ENCODE assay signal across 24 cellular contexts in genomic region chr10:33286186-33286934, GRCh38. TPM values are rescaled to one million over a fixed set of nuclear protein-coding genes. Genes with fewer than 3 reads are reported as not detected.
DNase-seq lines count a peak whose midpoint lies in the region; ATAC-seq, FAIRE-seq and TF ChIP-seq lines count a peak whose summit lies in the region.
"Had no signal": no experiment of that assay in that cellular context is flagged by ENCODE, and none has a peak within 500 bp of the region (broad histone marks: within the 10 kb centered on the region; RNA-seq: fewer than 3 reads in every experiment).

No MANE protein-coding gene starts in this region.

- DNase-seq in chondrocyte (ENCODE audit: low spot score) (no peak), keratinocyte (ENCODE audit: low read depth, low spot score) (no peak), thoracic aorta (ENCODE audit: low spot score) (peak; percentile 31), epidermal melanocyte (ENCODE audit: insufficient read length, low spot score) (no peak), NCI-H2196 (lab: John Stamatoyannopoulos, UW; ENCODE audit: unreplicated experiment) (no peak)
- DNase-seq: activated CD4-positive, alpha-beta T cell treated with anti-CD3 and anti-CD28 coated beads, Interleukin-2, amount 50 U/mL, for 48 hours; activated CD8-positive, alpha-beta memory T cell treated with anti-CD3 and anti-CD28 coated beads, Interleukin-2, amount 50 U/mL, for 4 hours; central memory CD4-positive, alpha-beta T cell; dorsolateral prefrontal cortex; H9; KBM-7; mammary epithelial cell; posterior cingulate gyrus; stimulated activated naive CD8-positive, alpha-beta T cell treated with anti-CD3 and anti-CD28 coated beads, Interleukin-15, Interleukin-2, amounts not matched to agents 100 U/mL and 50 U/mL, for 24 hours; T-helper 17 cell had no signal

- H3K4me1 Mint-ChIP-seq in chondrocyte (ENCODE audit: low read depth): peaks cover 63% of the 10 kb centered on the region
- H3K4me1 Mint-ChIP-seq: T-helper 17 cell had no signal

- H3K9ac ChIP-seq in keratinocyte (ENCODE audit: control insufficient read depth, extremely low read depth, insufficient read depth, low read length): no peak overlapping the region
- H3K9ac ChIP-seq: BLaER1 had no signal

- peak overlapping the region; percentile 74 for H3K27ac Mint-ChIP-seq in chondrocyte (ENCODE audit: unreplicated experiment)
- H3K27ac Mint-ChIP-seq: activated naive CD4-positive, alpha-beta T cell treated with anti-CD3 and anti-CD28 coated beads, Interleukin-2, amount 50 U/mL, for 72 hours; activated T-helper 2 cell treated with anti-CD3 and anti-CD28 coated beads, Interferon-gamma antibody, Interleukin-2, Interleukin-4, amounts not matched to agents 10 μg/mL and 5 μg/mL and 100 μg/mL, durations not matched to agents 14 hours and 24 hours and 36 hours; H9; T-helper 17 cell had no signal

- H3K36me3 ChIP-seq in HEK293 (ENCODE audit: control insufficient read depth in 2 of 2, insufficient read depth in 1 of 2, low read length in 2 of 2): no peaks in the 10 kb centered on the region
- peaks cover 0 to 5% of the 10 kb centered on the region in 2 experiments for H3K36me3 ChIP-seq in keratinocyte (ENCODE audit: control insufficient read depth in 2 of 2, extremely low read depth in 1 of 2, insufficient read depth in 2 of 2, low read length in 2 of 2)
- no peaks in the 10 kb centered on the region for H3K36me3 ChIP-seq in thoracic aorta
- H3K36me3 ChIP-seq: BLaER1, tibial nerve had no signal

- no peak overlapping the region for H3K4me3 Mint-ChIP-seq in chondrocyte (ENCODE audit: unreplicated experiment)
- H3K4me3 Mint-ChIP-seq: H9, neural crest cell, T-helper 17 cell had no signal

- no peak overlapping the region for H3K4me2 ChIP-seq in keratinocyte (ENCODE audit: control insufficient read depth, extremely low read depth, insufficient read depth, low read depth, low read length)
- H3K4me2 ChIP-seq: BLaER1 had no signal

- H3K4me3 ChIP-seq in HEK293 (ENCODE audit: low read depth, low read length) (no peak overlapping the region), keratinocyte (ENCODE audit: control insufficient read depth in 2 of 3, extremely low read depth in 1 of 3, insufficient read depth in 2 of 3, low read depth in 1 of 3, low read length in 3 of 3) (no peak overlapping the region), thoracic aorta (no peak overlapping the region)
- H3K4me3 ChIP-seq: BLaER1, dorsolateral prefrontal cortex, tibial nerve had no signal

- ATAC-seq in thoracic aorta (ENCODE audit: insufficient number of reproducible peaks, low FRiP score, low read depth): no peak
- no peak for ATAC-seq in GM19455 (IDR thresholded peaks at IDR 0.05; ENCODE audit: unreplicated experiment)
- ATAC-seq: activated CD4-positive, CD25-positive, alpha-beta regulatory T cell treated with anti-CD3 and anti-CD28 coated beads, Interleukin-2, amount 50 U/mL, for 24 hours; activated naive CD4-positive, alpha-beta T cell treated with anti-CD3 and anti-CD28 coated beads, Interleukin-2, amount 50 U/mL, for 72 hours; SK-N-SH treated with all-trans-retinoic acid at 6 μM for 48 hours; stimulated activated naive CD8-positive, alpha-beta T cell treated with anti-CD3 and anti-CD28 coated beads, Interleukin-15, Interleukin-2, amounts not matched to agents 100 U/mL and 50 U/mL, for 24 hours; T-helper 17 cell had no signal

- peak; percentile 17 for FAIRE-seq in keratinocyte (lab: Jason Lieb, UNC)

- no peak for TF ChIP-seq CTCF in HEK293 (tag by site-specific recombination; IDR thresholded peaks at IDR 0.05)
- TF ChIP-seq CTCF in chondrocyte (IDR thresholded peaks at IDR 0.05): no peak
- no peak for TF ChIP-seq CTCF in keratinocyte (optimal IDR thresholded peaks at IDR 0.05 in 1 of 3, IDR thresholded peaks at IDR 0.05 in 1 of 3, conservative IDR thresholded peaks at IDR 0.05 in 1 of 3; ENCODE audit: extremely low read depth in 1 of 3, insufficient read depth in 2 of 3, low read length in 3 of 3)
- TF ChIP-seq CTCF in thoracic aorta (IDR thresholded peaks at IDR 0.05): no peak

- H4K20me1 ChIP-seq in keratinocyte (ENCODE audit: control insufficient read depth, extremely low read depth, insufficient read depth, low read length): no peaks in the 10 kb centered on the region
- H4K20me1 ChIP-seq: BLaER1 had no signal

- H3K9me3 ChIP-seq in HEK293 (ENCODE audit: control insufficient read depth, insufficient read depth, low read depth, low read length): no peaks in the 10 kb centered on the region
- no peaks in the 10 kb centered on the region for H3K9me3 ChIP-seq in keratinocyte (ENCODE audit: control insufficient read depth, low read depth, low read length)
- no peaks in the 10 kb centered on the region for H3K9me3 ChIP-seq in thoracic aorta
- H3K9me3 ChIP-seq: BLaER1, tibial nerve had no signal

- H3K4me1 ChIP-seq in HEK293 (ENCODE audit: control insufficient read depth, insufficient read depth, low read length) (peaks cover 26% of the 10 kb centered on the region), keratinocyte (ENCODE audit: control insufficient read depth, extremely low read depth, insufficient read depth, low read length) (peaks cover 11% of the 10 kb centered on the region), thoracic aorta (ENCODE audit: control insufficient read depth in 1 of 2, low read depth in 2 of 2) (peaks cover 28 to 71% of the 10 kb centered on the region in 2 donors)
- H3K4me1 ChIP-seq: BLaER1 had no signal

- no peaks in the 10 kb centered on the region for H3K27me3 Mint-ChIP-seq in chondrocyte (ENCODE audit: low read depth)

- CTCF ChIA-PET in HEK293 (lab: Yijun Ruan, JAX): interaction anchor here (0.9 kb wide), 1 partner anchor 824 kb away, joined by 3 read pairs; no protein-coding TSS in a partner anchor

- dilution Hi-C loops in keratinocyte (cut with MboI; ENCODE audit: extremely low pct_ligation_motif_present, low sequenced_read_pairs): no loop called here

- no peaks in the 10 kb centered on the region for H3K27me3 ChIP-seq in keratinocyte (ENCODE audit: control insufficient read depth, extremely low read depth, insufficient read depth, low read length)
- H3K27me3 ChIP-seq in thoracic aorta (replicated peaks; ENCODE audit: insufficient read depth): no peaks in the 10 kb centered on the region
- H3K27me3 ChIP-seq: BLaER1, tibial nerve had no signal

- no peaks in the 10 kb centered on the region for H3K9me3 Mint-ChIP-seq in chondrocyte (ENCODE audit: low read depth)
- H3K9me3 Mint-ChIP-seq: activated naive CD4-positive, alpha-beta T cell treated with anti-CD3 and anti-CD28 coated beads, Interleukin-2, amount 50 U/mL, for 72 hours; activated T-helper 2 cell treated with anti-CD3 and anti-CD28 coated beads, Interferon-gamma antibody, Interleukin-2, Interleukin-4, amounts not matched to agents 10 μg/mL and 5 μg/mL and 100 μg/mL, durations not matched to agents 14 hours and 24 hours and 36 hours; H9; neural crest cell had no signal

- peaks cover 60% of the 10 kb centered on the region for H3K79me2 ChIP-seq in keratinocyte (ENCODE audit: control insufficient read depth, insufficient read depth, low read length)

- no peak overlapping the region for H2AFZ ChIP-seq in keratinocyte (ENCODE audit: control insufficient read depth, low read length)

- H3K9me1 ChIP-seq in keratinocyte (ENCODE audit: control insufficient read depth, extremely low read depth, insufficient read depth, low read length): no peaks in the 10 kb centered on the region

- POLR2A ChIA-PET in HEK293 (lab: Yijun Ruan, JAX): no interaction called here

- no peaks in the 10 kb centered on the region for H3K36me3 Mint-ChIP-seq in chondrocyte (ENCODE audit: low read depth)
- H3K36me3 Mint-ChIP-seq: activated naive CD4-positive, alpha-beta T cell treated with anti-CD3 and anti-CD28 coated beads, Interleukin-2, amount 50 U/mL, for 72 hours had no signal

- H3K27ac ChIP-seq in HEK293 (ENCODE audit: extremely low read depth, low read depth, low read length) (no peak overlapping the region), keratinocyte (ENCODE audit: control insufficient read depth, insufficient read depth, low read length) (no peak overlapping the region), thoracic aorta (peak overlapping the region; percentile 52 to 76)
- H3K27ac ChIP-seq: BLaER1 had no signal

TF ChIP-seq in HEK293, 187 proteins besides CTCF, POLR2A, EP300 and RAD21 (continues in another document):
- TF ChIP-seq ZBTB17 (tag by site-specific recombination; IDR thresholded peaks at IDR 0.05): peak; percentile 33; the same call in 1 of the 2 replicates
- 0 out of 2 replicates have a peak, but pooled peaks have one; percentile 16 for TF ChIP-seq ZNF366 (tag by site-specific recombination; conservative IDR thresholded peaks at IDR 0.05)
- TF ChIP-seq ATF2 (tag by site-specific recombination; IDR thresholded peaks at IDR 0.05; ENCODE audit: low read depth): no peak
- peak; percentile 22; the same call in 1 of the 2 replicates for TF ChIP-seq IKZF3 (tag by site-specific recombination; IDR thresholded peaks at IDR 0.05)
- TF ChIP-seq ZNF132 (tag by site-specific recombination; IDR thresholded peaks at IDR 0.05; ENCODE audit: borderline replicate concordance): no peak
- no peak for TF ChIP-seq ZNF157 (tag by site-specific recombination; IDR thresholded peaks at IDR 0.05)
- TF ChIP-seq ZNF341 (tag by site-specific recombination; IDR thresholded peaks at IDR 0.05; ENCODE audit: low read depth): no peak

RNA-seq across cellular contexts. Expression of gene NRP1, which starts 48.1 kb away (rescaled TPM):
- total RNA-seq in chondrocyte (111 to 126 TPM (median 122 TPM) in 3 replicates), thoracic aorta (100 to 1,000 TPM in 1 of 2 donors, 10 to 100 TPM in 1; 66.9 to 117 TPM)
- polyA plus RNA-seq in keratinocyte: 15.1 to 55.4 TPM (median 36.2 TPM) in 3 replicates
- 7.3 TPM for polyA plus RNA-seq in keratinocyte (2011; ENCODE audit: low read depth)
- 9.6 and 12.2 TPM in 2 replicates for polyA plus RNA-seq in keratinocyte (2011; cell fraction: cytosol; rRNA removed)
- 61.3 and 83.6 TPM in 2 replicates for polyA plus RNA-seq in keratinocyte (2011; cell fraction: nucleus; rRNA removed)
- 5.2 and 59.6 TPM in 2 replicates for polyA plus RNA-seq in keratinocyte (2012; ENCODE audit: low replicate concordance)
- polyA minus RNA-seq in keratinocyte: 35.5 to 105 TPM (median 80.8 TPM) in 3 replicates
- polyA minus RNA-seq in keratinocyte (2011; cell fraction: cytosol; rRNA and poly(A)+ RNA removed): 38.2 TPM
- 74.6 and 127 TPM in 2 replicates for polyA minus RNA-seq in keratinocyte (2011; cell fraction: nucleus; rRNA and poly(A)+ RNA removed)

Comparison
In these comparisons a context has a peak if more than half of its experiments do, and no peak if none do; other contexts are left out.
1. H3K27ac ChIP-seq: peak in thoracic aorta (2 of 2); none in HEK293 (single experiment) and keratinocyte (single experiment).